In the genomic region with DNA sequence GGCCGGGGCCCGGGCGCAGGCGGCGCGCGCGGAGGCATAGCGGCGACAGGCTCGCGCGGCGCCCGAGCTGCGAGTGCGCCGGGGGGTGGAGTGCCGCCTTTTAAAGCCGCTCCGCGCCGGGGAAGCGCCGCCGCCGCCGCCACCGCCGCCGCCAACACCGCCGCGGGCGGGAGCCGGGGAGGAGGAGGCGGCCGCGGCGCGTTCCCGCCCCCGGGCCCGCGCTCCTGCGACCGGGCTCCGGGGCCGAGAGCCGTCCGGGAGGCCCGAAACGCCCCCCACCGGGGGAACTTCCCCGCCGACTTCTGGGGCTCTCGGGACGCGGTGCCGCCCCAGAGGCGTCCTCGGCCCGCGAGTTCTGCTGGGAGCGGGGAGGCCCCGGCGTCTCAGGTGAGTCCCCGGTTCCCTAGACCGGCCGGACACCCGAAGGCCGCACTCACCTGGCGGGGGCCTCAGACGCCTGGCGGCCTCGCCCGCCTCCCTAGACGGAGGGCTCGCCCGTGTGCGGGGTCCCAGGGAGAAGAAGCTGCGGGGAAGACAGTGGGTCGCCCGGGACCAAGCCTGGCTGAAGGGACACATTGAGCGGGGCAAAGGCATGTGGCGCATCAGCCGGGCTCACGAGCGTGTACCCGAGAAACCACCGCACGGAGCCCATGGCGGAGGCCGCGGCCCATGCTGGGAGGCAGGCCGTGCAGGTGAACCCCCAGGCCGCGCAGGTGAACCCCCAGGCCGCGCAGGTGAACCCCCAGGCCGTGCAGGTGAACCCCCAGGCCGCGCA, we compare ENCODE assay signal across 9 cellular contexts. TPM values are rescaled to one million over a fixed set of nuclear protein-coding genes. Genes with fewer than 3 reads are reported as not detected.
DNase-seq lines count a peak whose midpoint lies in the region; ATAC-seq and TF ChIP-seq lines count a peak whose summit lies in the region.
"Had no signal": no experiment of that assay in that cellular context is flagged by ENCODE, and none has a peak within 500 bp of the region (broad histone marks: within the 10 kb centered on the region; RNA-seq: fewer than 3 reads in every experiment).

A gene (minus strand): TSS at position 75 of the 775 bp plus-strand sequence. CDS start 37 bp downstream, at position 38.

- dilution Hi-C loops in mammary epithelial cell (cut with HindIII; ENCODE audit: low sequenced_read_pairs): no loop called here

- H3K9ac ChIP-seq in mammary epithelial cell (ENCODE audit: insufficient read depth, low read length): no peak within 1 kb of the TSS

- peak within 1 kb of the TSS; percentile 67 for H3K4me2 ChIP-seq in mammary epithelial cell (ENCODE audit: insufficient read depth, low read depth, low read length)

- no peaks in the 10 kb centered on the region for H4K20me1 ChIP-seq in mammary epithelial cell (ENCODE audit: insufficient read depth, low read length)

- H3K4me3 ChIP-seq in AG04449 (ENCODE audit: low read depth, low read length) (peak within 1 kb of the TSS; percentile 6; the same call in 1 of the 2 replicates), HAP-1 (peak within 1 kb of the TSS; percentile 36), mammary epithelial cell (replicated peaks in 1 of 3; ENCODE audit: insufficient read depth in 1 of 3, low read depth in 2 of 3, low read length in 3 of 3) (no peak within 1 kb of the TSS), right lobe of liver (peak within 1 kb of the TSS; percentile 58 to 73 (median 69)), tibial nerve (peak within 1 kb of the TSS in 3 of 4 donors; percentile 16 to 50 (median 23))

- TF ChIP-seq POLR2A in right lobe of liver (IDR thresholded peaks at IDR 0.05) (peak; percentile 74), tibial nerve (IDR thresholded peaks at IDR 0.05) (no peak)

- POLR2A ChIA-PET in AG04449 (lab: Yijun Ruan, JAX): no interaction called here

- H3K4me1 ChIP-seq in HAP-1 (peaks cover 6% of the 10 kb centered on the region), mammary epithelial cell (ENCODE audit: insufficient read depth, low read length) (no peaks in the 10 kb centered on the region), right lobe of liver (peaks cover 0 to 6% (median 0%) of the 10 kb centered on the region in 4 donors), tibial nerve (peaks cover 0 to 10% (median 0%) of the 10 kb centered on the region in 4 donors)

- H3K9me3 Mint-ChIP-seq in effector memory CD8-positive, alpha-beta T cell: no peaks in the 10 kb centered on the region
- H3K9me3 Mint-ChIP-seq: activated naive CD4-positive, alpha-beta T cell treated with anti-CD3 and anti-CD28 coated beads, Interleukin-2, amount 50 U/mL, for 24 hours had no signal

- intact Hi-C loops in mammary epithelial cell (cut with micrococcal nuclease): loop anchor here (5.0 kb wide), 1 partner anchor 133 kb away; no protein-coding TSS in a partner anchor
- intact Hi-C loops in right lobe of liver (cut with DNase I): loop anchor here (10.0 kb wide), 2 partner anchors 95 to 185 kb away; no protein-coding TSS in a partner anchor

- H3K79me2 ChIP-seq in mammary epithelial cell (ENCODE audit: insufficient read depth, low read length): no peaks in the 10 kb centered on the region

- WGBS in mammary epithelial cell (ENCODE audit: low coverage, missing lambda C conversion rate): 60% methylated on average over 14 of the region's 103 CpGs
- WGBS in right lobe of liver (ENCODE audit: insufficient coverage, low coverage, low lambda C conversion rate, missing lambda C conversion rate): 20% methylated on average over 1 of the region's 103 CpGs
- whole genome bisulfite sequencing in tibial nerve, 2 donors: 66 to 74% methylated on average over 15 to 32 of the region's 103 CpGs

- no peak within 1 kb of the TSS for H3K27ac Mint-ChIP-seq in effector memory CD8-positive, alpha-beta T cell
- H3K27ac Mint-ChIP-seq: activated naive CD4-positive, alpha-beta T cell treated with anti-CD3 and anti-CD28 coated beads, Interleukin-2, amount 50 U/mL, for 24 hours had no signal

- H3K27ac ChIP-seq in mammary epithelial cell (ENCODE audit: insufficient read depth, low read depth, low read length) (no peak within 1 kb of the TSS), right lobe of liver (peak within 1 kb of the TSS; percentile 90 to 95 (median 94)), tibial nerve (peak within 1 kb of the TSS in 1 of 4 donors; percentile 53)

- H3K36me3 ChIP-seq in HAP-1 (replicated peaks) (no peaks in the 10 kb centered on the region), mammary epithelial cell (ENCODE audit: insufficient read depth, low read length) (no peaks in the 10 kb centered on the region), right lobe of liver (peaks cover 0 to 14% (median 6%) of the 10 kb centered on the region in 4 donors), tibial nerve (no peaks in the 10 kb centered on the region)

- no TSS peak for BruUV-seq in mammary epithelial cell (replicated peaks; lab: Mats Ljungman, UMichigan)

- CTCF ChIA-PET in AG04449 (lab: Yijun Ruan, JAX) (no interaction called here), mammary epithelial cell (lab: Charles Lee; ENCODE audit: low non-redundant PET) (no interaction called here)

- peak within 1 kb of the TSS in 1 of 2 donors; percentile 47 for H3K4me3 Mint-ChIP-seq in effector memory CD8-positive, alpha-beta T cell
- H3K4me3 Mint-ChIP-seq: activated naive CD4-positive, alpha-beta T cell treated with anti-CD3 and anti-CD28 coated beads, Interleukin-2, amount 50 U/mL, for 24 hours had no signal

- in situ Hi-C loops in HAP-1 (cut with MboI; ENCODE audit: low sequenced_read_pairs): no loop called here
- in situ Hi-C loops in mammary epithelial cell (cut with MboI; ENCODE audit: low sequenced_read_pairs in 2 of 2): loop anchor here in 1 of 2 donors (25.0 kb wide), 1 partner anchor 178 kb away; no protein-coding TSS in a partner anchor

- H3K27me3 Mint-ChIP-seq in effector memory CD8-positive, alpha-beta T cell: peaks cover 46 to 75% of the 10 kb centered on the region in 2 donors

- H3K9me3 ChIP-seq in HAP-1 (no peaks in the 10 kb centered on the region), mammary epithelial cell (replicated peaks; ENCODE audit: insufficient read depth, low read length) (no peaks in the 10 kb centered on the region), right lobe of liver (no peaks in the 10 kb centered on the region), tibial nerve (no peaks in the 10 kb centered on the region)

- peaks cover 3% of the 10 kb centered on the region for H3K36me3 Mint-ChIP-seq in effector memory CD8-positive, alpha-beta T cell (ENCODE audit: insufficient read depth)
- H3K36me3 Mint-ChIP-seq: activated naive CD4-positive, alpha-beta T cell treated with anti-CD3 and anti-CD28 coated beads, Interleukin-2, amount 50 U/mL, for 24 hours had no signal

- no peaks in the 10 kb centered on the region for H3K27me3 ChIP-seq in HAP-1 (ENCODE audit: low read depth)
- H3K27me3 ChIP-seq in mammary epithelial cell (ENCODE audit: insufficient read depth, low read length): peaks cover 11% of the 10 kb centered on the region
- no peaks in the 10 kb centered on the region for H3K27me3 ChIP-seq in right lobe of liver
- H3K27me3 ChIP-seq in tibial nerve: peaks cover 0 to 47% of the 10 kb centered on the region in 2 donors

- H3K4me1 Mint-ChIP-seq in effector memory CD8-positive, alpha-beta T cell (ENCODE audit: low read depth in 2 of 2): no peaks in the 10 kb centered on the region

- ATAC-seq in right lobe of liver: peak; percentile 45 to 79 (median 69)
- no peak for ATAC-seq in effector memory CD8-positive, alpha-beta T cell (replicated peaks)
- ATAC-seq in HG02938 (IDR thresholded peaks at IDR 0.05; ENCODE audit: unreplicated experiment): no peak

- no peak for TF ChIP-seq EP300 in tibial nerve (IDR thresholded peaks at IDR 0.05)

- no peak for DNase-seq in AG04449 (ENCODE audit: low read depth, low spot score)
- peak; percentile 10 to 68 for DNase-seq in HAP-1 (ENCODE audit: low spot score in 2 of 2)
- DNase-seq in mammary epithelial cell: no peak
- peak; percentile 63 to 76 (median 75) for DNase-seq in right lobe of liver
- DNase-seq in tibial nerve (ENCODE audit: low spot score in 2 of 2): no peak
- DNase-seq in H4 (ENCODE audit: low spot score): no peak
- DNase-seq in effector memory CD8-positive, alpha-beta T cell: no peak

- peak within 1 kb of the TSS; percentile 56 for H2AFZ ChIP-seq in mammary epithelial cell (ENCODE audit: low read depth, low read length)

- no peak for TF ChIP-seq CTCF in AG04449 (IDR thresholded peaks at IDR 0.05; ENCODE audit: insufficient read depth, low read length, missing control alignments)
- TF ChIP-seq CTCF in mammary epithelial cell (conservative IDR thresholded peaks at IDR 0.05 in 1 of 2, IDR thresholded peaks at IDR 0.05 in 1 of 2; ENCODE audit: extremely low read depth in 1 of 2, insufficient read depth in 1 of 2, low read depth in 1 of 2, low read length in 2 of 2): no peak
- no peak for TF ChIP-seq CTCF in right lobe of liver (IDR thresholded peaks at IDR 0.05)
- TF ChIP-seq CTCF in tibial nerve (IDR thresholded peaks at IDR 0.05): no peak

RNA-seq across cellular contexts. Expression of the gene that starts here (rescaled TPM):
- total RNA-seq in mammary epithelial cell: 1 to 10 TPM; 1.7 to 6.1 TPM
- polyA plus RNA-seq in mammary epithelial cell: 0.22 TPM
- not detected for polyA minus RNA-seq in mammary epithelial cell
- 100 to 1,000 TPM; 165 to 218 (median 207) TPM for total RNA-seq in right lobe of liver
- total RNA-seq in tibial nerve: 10 to 100 TPM in 3 of 4 donors, 1 to 10 TPM in 1; 8.5 to 27.0 (median 13.2) TPM
- total RNA-seq in H4 (2014; rRNA removed; shearing (Covaris generic)): not detected in 2 replicates

Comparison
In these comparisons a context has a peak if more than half of its experiments do, and no peak if none do; other contexts are left out.
1. RNA of the gene that starts here (total RNA-seq): 165 to 218 TPM in right lobe of liver; 8.5 to 27.0 TPM in tibial nerve, 1.7 to 6.1 TPM in mammary epithelial cell and not detected in H4; every median in the first group is over 4 times any median in the second.
2. DNase-seq: peak in HAP-1 (2 of 2) and right lobe of liver (3 of 3); none in AG04449 (single experiment), mammary epithelial cell (single experiment), tibial nerve (0 of 2), H4 (single experiment) and effector memory CD8-positive, alpha-beta T cell (0 of 3).
3. H3K4me3 ChIP-seq: peak in AG04449 (single experiment), HAP-1 (single experiment), right lobe of liver (3 of 3) and tibial nerve (3 of 4); none in mammary epithelial cell (0 of 3).
4. ATAC-seq: peak in right lobe of liver (4 of 4); none in effector memory CD8-positive, alpha-beta T cell (single experiment) and HG02938 (single experiment).